ENCODE assay signal across 17 cellular contexts in genomic region chr9:68625559-68625958, GRCh38.
DNase-seq lines count a peak whose midpoint lies in the region; ATAC-seq and TF ChIP-seq lines count a peak whose summit lies in the region.
"Had no signal": no experiment of that assay in that cellular context is flagged by ENCODE, and none has a peak within 500 bp of the region (broad histone marks: within the 10 kb centered on the region; RNA-seq: fewer than 3 reads in every experiment).

No MANE protein-coding gene starts in this region.

- H3K27ac ChIP-seq in body of pancreas (no peak overlapping the region), heart left ventricle (no peak overlapping the region)
- H3K27ac ChIP-seq: C4-2B had no signal

- WGBS in body of pancreas, 2 donors = 11 to 12% methylated on average over 5 of the region's 5 CpGs
- 64 to 90% (median 84%) methylated on average over 5 of the region's 5 CpGs for WGBS in heart left ventricle, 4 donors

- no peak for TF ChIP-seq POLR2A in body of pancreas (IDR thresholded peaks at IDR 0.05)
- TF ChIP-seq POLR2A in heart left ventricle (IDR thresholded peaks at IDR 0.05) = no peak

- H3K36me3 ChIP-seq in body of pancreas (replicated peaks in 1 of 2; ENCODE audit: insufficient read depth in 1 of 2, low read depth in 2 of 2) (no peaks in the 10 kb centered on the region), heart left ventricle (no peaks in the 10 kb centered on the region)
- H3K36me3 ChIP-seq: HAP-1 had no signal

- H3K9me3 ChIP-seq in body of pancreas (no peaks in the 10 kb centered on the region), heart left ventricle (no peaks in the 10 kb centered on the region)
- H3K9me3 ChIP-seq: HAP-1 had no signal

- no peak overlapping the region for H3K4me3 ChIP-seq in body of pancreas
- no peak overlapping the region for H3K4me3 ChIP-seq in heart left ventricle
- H3K4me3 ChIP-seq: HAP-1 had no signal

- TF ChIP-seq CTCF in body of pancreas (IDR thresholded peaks at IDR 0.05) (no peak), heart left ventricle (IDR thresholded peaks at IDR 0.05) (no peak)

- H3K27me3 ChIP-seq in body of pancreas (no peaks in the 10 kb centered on the region), heart left ventricle (no peaks in the 10 kb centered on the region)

- H3K4me1 ChIP-seq in body of pancreas (no peaks in the 10 kb centered on the region), heart left ventricle (peaks cover 0 to 11% (median 0%) of the 10 kb centered on the region in 12 donors)
- H3K4me1 ChIP-seq: HAP-1 had no signal

- DNase-seq in NCI-H1417 (lab: John Stamatoyannopoulos, UW) (peak in 2 of 3 experiments; percentile 56 to 77), NCI-H1417 treated with DMSO at 0.1 percent for 48 hours (lab: John Stamatoyannopoulos, UW) (no peak), NCI-H2196 treated with DMSO at 0.1 percent for 48 hours (lab: John Stamatoyannopoulos, UW; ENCODE audit: unreplicated experiment) (peak; percentile 13), body of pancreas (peak; percentile 26 to 71 (median 46)), heart left ventricle (no peak), activated T-cell treated with anti-CD3 and anti-CD28 coated beads for 4 hours (no peak)
- DNase-seq in activated effector memory CD4-positive, alpha-beta T cell treated with anti-CD3 and anti-CD28 coated beads, Interleukin-2, amount 50 U/mL, for 16 hours = no peak
- no peak for DNase-seq in activated naive CD4-positive, alpha-beta T cell treated with anti-CD3 and anti-CD28 coated beads, Interleukin-2, amount 50 U/mL, for 16 hours
- DNase-seq: CD8-positive, alpha-beta memory T cell; EL; NCI-H1930; NCI-H345; NCI-H524 had no signal

- intact Hi-C loops in body of pancreas (cut with DNase I) (no loop called here), heart left ventricle (cut with DNase I) (loop anchor here in 3 of 10 donors (10.0 kb wide), 2 partner anchors 49 to 59 kb away; no protein-coding TSS in a partner anchor)

- ATAC-seq in body of pancreas = peak; percentile 45
- no peak for ATAC-seq in heart left ventricle
- ATAC-seq: Panc1, SK-N-SH treated with all-trans-retinoic acid at 6 μM for 48 hours had no signal

Comparison
In these comparisons a context has a peak if more than half of its experiments do, and no peak if none do; other contexts are left out.
1. DNase-seq: peak in NCI-H1417 (2 of 3), NCI-H2196 treated with DMSO at 0.1 percent for 48 hours (single experiment) and body of pancreas (4 of 4); none in NCI-H1417 treated with DMSO at 0.1 percent for 48 hours (single experiment), activated effector memory CD4-positive, alpha-beta T cell treated with anti-CD3 and anti-CD28 coated beads, Interleukin-2, amount 50 U/mL, for 16 hours (single experiment), heart left ventricle (0 of 5), activated T-cell treated with anti-CD3 and anti-CD28 coated beads for 4 hours (single experiment) and activated naive CD4-positive, alpha-beta T cell treated with anti-CD3 and anti-CD28 coated beads, Interleukin-2, amount 50 U/mL, for 16 hours (single experiment).